8 cellular contexts compared by ENCODE assay signal in the genomic region with DNA sequence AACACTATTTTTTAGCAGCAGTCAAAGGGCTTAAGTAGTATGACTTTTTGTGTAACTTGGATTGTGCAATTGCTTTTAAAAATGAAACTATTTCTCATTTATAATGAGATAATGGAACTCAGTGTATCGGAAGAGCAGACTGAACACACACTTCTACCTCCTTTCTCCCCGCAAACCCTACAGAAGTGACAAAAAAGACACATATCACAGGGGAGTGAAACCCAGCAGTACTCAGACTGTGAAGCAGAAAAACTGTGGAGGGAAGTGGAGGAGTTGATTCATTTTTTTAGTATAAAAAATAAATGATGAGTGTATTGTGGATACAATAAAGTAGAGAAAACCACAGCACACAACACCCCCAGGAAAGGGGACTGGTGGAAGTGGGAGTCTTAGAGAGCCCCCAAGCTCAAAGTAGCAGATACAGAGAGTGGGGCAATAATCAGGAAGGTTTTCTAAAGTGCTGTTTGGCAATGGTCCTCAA. TPM values are rescaled to one million over a fixed set of nuclear protein-coding genes. Genes with fewer than 3 reads are reported as not detected.
DNase-seq lines count a peak whose midpoint lies in the region; ATAC-seq and TF ChIP-seq lines count a peak whose summit lies in the region.

No MANE protein-coding gene starts in this region.

- H3K9ac ChIP-seq in DND-41 (ENCODE audit: low read depth, low read length) (no peak overlapping the region), mucosa of rectum (ENCODE audit: low read depth in 1 of 2, low read length in 2 of 2) (peak overlapping the region in 1 of 2 donors; percentile 36), endodermal cell (ENCODE audit: extremely low read depth, low read length, poor library complexity, severe bottlenecking) (no peak overlapping the region)

- H3K4me3 ChIP-seq in DND-41 (ENCODE audit: low read depth in 1 of 2, low read length in 2 of 2) = no peak overlapping the region
- H3K4me3 ChIP-seq in mucosa of rectum (ENCODE audit: low read length in 2 of 2) = no peak overlapping the region
- no peak overlapping the region for H3K4me3 ChIP-seq in endodermal cell (ENCODE audit: low read length)

- H3K4me3 Mint-ChIP-seq in activated naive CD8-positive, alpha-beta T cell treated with anti-CD3 and anti-CD28 coated beads, Interleukin-2, amount 10 ng/mL, durations not matched to agents 7 days and 5 days = peak overlapping the region; percentile 82
- no peak overlapping the region for H3K4me3 Mint-ChIP-seq in endodermal cell

- H3K27ac ChIP-seq in DND-41 (ENCODE audit: low read length) (peak overlapping the region; percentile 11; the same call in 1 of the 2 replicates), mucosa of rectum (ENCODE audit: low read depth in 2 of 2, low read length in 2 of 2) (peak overlapping the region; percentile 48 to 56), endodermal cell (ENCODE audit: low read depth, low read length) (no peak overlapping the region)

- POLR2A ChIA-PET in activated naive CD8-positive, alpha-beta T cell treated with anti-CD3 and anti-CD28 coated beads, Interleukin-2, amount 10 ng/mL, durations not matched to agents 7 days and 5 days (lab: Charles Lee) = interaction anchor here (0.7 to 3.4 kb wide), 7 partner anchors 9 to 177 kb away, joined by 3 to 14 read pairs (median 4); partner anchors contain the start of genes LPAR6 and RCBTB2

- H3K79me2 ChIP-seq in DND-41 (ENCODE audit: insufficient read depth, low read length) = peaks cover 45% of the 10 kb centered on the region

- H3K4me2 ChIP-seq in DND-41 (ENCODE audit: insufficient read depth, low read length) = no peak overlapping the region

- no peaks in the 10 kb centered on the region for H3K27me3 ChIP-seq in DND-41 (ENCODE audit: insufficient read depth, low read length, poor library complexity)
- H3K27me3 ChIP-seq in mucosa of rectum (ENCODE audit: control insufficient read depth in 2 of 2, insufficient read depth in 2 of 2, low read length in 2 of 2) = no peaks in the 10 kb centered on the region
- H3K27me3 ChIP-seq in endodermal cell (ENCODE audit: control insufficient read depth, insufficient read depth, low read length, poor library complexity, severe bottlenecking) = no peaks in the 10 kb centered on the region

- H3K9me3 ChIP-seq in DND-41 (ENCODE audit: insufficient read depth, low read length, severe bottlenecking) = no peaks in the 10 kb centered on the region
- H3K9me3 ChIP-seq in mucosa of rectum (ENCODE audit: control insufficient read depth in 2 of 2, low read length in 2 of 2) = no peaks in the 10 kb centered on the region
- no peaks in the 10 kb centered on the region for H3K9me3 ChIP-seq in endodermal cell (ENCODE audit: control insufficient read depth, low read length)

- peaks cover 32% of the 10 kb centered on the region for H3K36me3 ChIP-seq in DND-41 (ENCODE audit: insufficient read depth, low read length)
- H3K36me3 ChIP-seq in mucosa of rectum (ENCODE audit: control insufficient read depth in 2 of 2, insufficient read depth in 2 of 2, low read length in 2 of 2) = no peaks in the 10 kb centered on the region
- no peaks in the 10 kb centered on the region for H3K36me3 ChIP-seq in endodermal cell (ENCODE audit: control insufficient read depth, insufficient read depth, low read length)

- TF ChIP-seq CTCF in DND-41 (IDR thresholded peaks at IDR 0.05; ENCODE audit: borderline replicate concordance, extremely low read depth, low read length, poor library complexity, severe bottlenecking) (no peak), GM10266 (IDR thresholded peaks at IDR 0.05; ENCODE audit: control insufficient read depth, insufficient read depth, low read depth, missing control alignments) (no peak), endodermal cell (conservative IDR thresholded peaks at IDR 0.05) (no peak)

- H3K36me3 Mint-ChIP-seq in activated naive CD8-positive, alpha-beta T cell treated with anti-CD3 and anti-CD28 coated beads, Interleukin-2, amount 10 ng/mL, durations not matched to agents 7 days and 5 days = peaks cover 28% of the 10 kb centered on the region
- H3K36me3 Mint-ChIP-seq in endodermal cell (ENCODE audit: low read depth) = no peaks in the 10 kb centered on the region

- no peak for DNase-seq in DND-41
- no peak for DNase-seq in activated naive CD8-positive, alpha-beta T cell treated with anti-CD3 and anti-CD28 coated beads, Interleukin-2, amount 10 ng/mL, durations not matched to agents 7 days and 5 days
- DNase-seq in GM10266 (ENCODE audit: extremely low spot score) = no peak
- DNase-seq in NCI-H2171 (lab: John Stamatoyannopoulos, UW) = no peak
- no peak for DNase-seq in mucosa of gallbladder (ENCODE audit: low spot score)
- no peak for DNase-seq in endodermal cell

- no peaks in the 10 kb centered on the region for H3K27me3 Mint-ChIP-seq in activated naive CD8-positive, alpha-beta T cell treated with anti-CD3 and anti-CD28 coated beads, Interleukin-2, amount 10 ng/mL, durations not matched to agents 7 days and 5 days
- H3K27me3 Mint-ChIP-seq in endodermal cell (ENCODE audit: insufficient read depth) = no peaks in the 10 kb centered on the region

- whole genome bisulfite sequencing in endodermal cell (ENCODE audit: insufficient coverage in 1 of 2, insufficient read length in 1 of 2), 2 experiments = 100% methylated on average over 1 of the region's 2 CpGs

- H2AFZ ChIP-seq in DND-41 (ENCODE audit: low read depth, low read length) = no peak overlapping the region

- H4K20me1 ChIP-seq in DND-41 (ENCODE audit: insufficient read depth, low read length) = no peaks in the 10 kb centered on the region

- no peaks in the 10 kb centered on the region for H3K9me3 Mint-ChIP-seq in activated naive CD8-positive, alpha-beta T cell treated with anti-CD3 and anti-CD28 coated beads, Interleukin-2, amount 10 ng/mL, durations not matched to agents 7 days and 5 days
- H3K9me3 Mint-ChIP-seq in endodermal cell = no peaks in the 10 kb centered on the region

- no peak for ATAC-seq in DND-41 (ENCODE audit: insufficient read depth, low read depth)
- ATAC-seq in HG02852 (IDR thresholded peaks at IDR 0.05; ENCODE audit: unreplicated experiment) = peak; percentile 80
- peak; percentile 84 for ATAC-seq in activated naive CD8-positive, alpha-beta T cell treated with anti-CD3 and anti-CD28 coated beads, Interleukin-2, amount 10 ng/mL, durations not matched to agents 7 days and 5 days (ENCODE audit: low read depth)

- H3K4me1 Mint-ChIP-seq in activated naive CD8-positive, alpha-beta T cell treated with anti-CD3 and anti-CD28 coated beads, Interleukin-2, amount 10 ng/mL, durations not matched to agents 7 days and 5 days = peaks cover 42% of the 10 kb centered on the region
- H3K4me1 Mint-ChIP-seq in endodermal cell = no peaks in the 10 kb centered on the region

- H3K4me1 ChIP-seq in DND-41 (ENCODE audit: insufficient read depth, low read length) = peaks cover 47% of the 10 kb centered on the region
- no peaks in the 10 kb centered on the region for H3K4me1 ChIP-seq in mucosa of rectum (ENCODE audit: control insufficient read depth in 2 of 2, insufficient read depth in 2 of 2, low read length in 2 of 2)
- no peaks in the 10 kb centered on the region for H3K4me1 ChIP-seq in endodermal cell (ENCODE audit: control insufficient read depth, insufficient read depth, low read length)

- peak overlapping the region; percentile 92 for H3K27ac Mint-ChIP-seq in activated naive CD8-positive, alpha-beta T cell treated with anti-CD3 and anti-CD28 coated beads, Interleukin-2, amount 10 ng/mL, durations not matched to agents 7 days and 5 days
- H3K27ac Mint-ChIP-seq in endodermal cell = no peak overlapping the region

RNA-seq across cellular contexts. Expression of gene LPAR6, which starts 9.7 kb away (rescaled TPM):
- 10 to 100 TPM; 48.1 to 55.4 TPM for total RNA-seq in activated naive CD8-positive, alpha-beta T cell treated with anti-CD3 and anti-CD28 coated beads, Interleukin-2, amount 10 ng/mL, durations not matched to agents 7 days and 5 days
- total RNA-seq in mucosa of gallbladder (34.9 TPM), endodermal cell (1 to 10 TPM; 2.2 to 4.9 TPM)
- polyA plus RNA-seq in endodermal cell (2013, experiment 1 of 2) = 19.6 TPM
- polyA plus RNA-seq in endodermal cell (2013, experiment 2 of 2) = 17.8 TPM
